In the genomic region with DNA sequence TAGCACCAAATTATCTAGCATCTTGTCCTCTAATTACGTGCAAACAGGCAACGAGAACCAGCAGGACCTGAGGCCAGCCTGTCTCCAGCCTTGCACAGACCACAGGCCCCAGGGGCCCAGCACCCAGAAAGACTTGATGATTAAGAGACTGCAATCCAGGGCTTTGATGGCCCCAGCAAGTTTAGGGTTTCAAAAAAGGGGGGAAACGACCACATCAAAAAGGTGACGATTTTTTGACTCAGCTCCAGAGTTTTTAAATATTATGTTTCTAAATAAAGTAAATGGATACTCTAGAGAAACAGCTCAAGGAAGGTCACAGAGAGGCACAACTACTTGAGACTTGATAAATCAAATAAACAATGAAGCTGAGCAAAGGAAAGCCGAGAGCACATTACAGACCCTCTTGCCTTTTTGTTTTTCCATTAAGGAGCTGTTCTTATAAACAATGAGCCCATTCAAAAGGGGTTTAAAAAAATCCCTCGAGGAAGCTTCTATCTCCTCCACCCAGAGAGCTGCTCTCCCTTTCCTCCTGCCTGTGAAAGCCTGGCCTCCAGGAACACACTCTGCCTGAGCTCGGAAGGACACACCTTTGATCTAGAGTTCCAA, we compare ENCODE assay signal across 1 cellular context.
TF ChIP-seq lines count a peak whose summit lies in the region.

No MANE protein-coding gene starts in this region.

TF ChIP-seq in GM12878, 131 proteins besides CTCF, POLR2A, EP300 and RAD21 (continued from another document):
- TF ChIP-seq, protein P1, sequence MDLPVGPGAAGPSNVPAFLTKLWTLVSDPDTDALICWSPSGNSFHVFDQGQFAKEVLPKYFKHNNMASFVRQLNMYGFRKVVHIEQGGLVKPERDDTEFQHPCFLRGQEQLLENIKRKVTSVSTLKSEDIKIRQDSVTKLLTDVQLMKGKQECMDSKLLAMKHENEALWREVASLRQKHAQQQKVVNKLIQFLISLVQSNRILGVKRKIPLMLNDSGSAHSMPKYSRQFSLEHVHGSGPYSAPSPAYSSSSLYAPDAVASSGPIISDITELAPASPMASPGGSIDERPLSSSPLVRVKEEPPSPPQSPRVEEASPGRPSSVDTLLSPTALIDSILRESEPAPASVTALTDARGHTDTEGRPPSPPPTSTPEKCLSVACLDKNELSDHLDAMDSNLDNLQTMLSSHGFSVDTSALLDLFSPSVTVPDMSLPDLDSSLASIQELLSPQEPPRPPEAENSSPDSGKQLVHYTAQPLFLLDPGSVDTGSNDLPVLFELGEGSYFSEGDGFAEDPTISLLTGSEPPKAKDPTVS (IDR thresholded peaks at IDR 0.05; ENCODE audit: low read depth, low read length) = no peak
- no peak for TF ChIP-seq MEF2A (IDR thresholded peaks at IDR 0.05; ENCODE audit: insufficient read depth, low read depth, low read length)
- TF ChIP-seq NFYA (IDR thresholded peaks at IDR 0.05; ENCODE audit: borderline replicate concordance, low read depth, low read length) = no peak
